In the genomic region with DNA sequence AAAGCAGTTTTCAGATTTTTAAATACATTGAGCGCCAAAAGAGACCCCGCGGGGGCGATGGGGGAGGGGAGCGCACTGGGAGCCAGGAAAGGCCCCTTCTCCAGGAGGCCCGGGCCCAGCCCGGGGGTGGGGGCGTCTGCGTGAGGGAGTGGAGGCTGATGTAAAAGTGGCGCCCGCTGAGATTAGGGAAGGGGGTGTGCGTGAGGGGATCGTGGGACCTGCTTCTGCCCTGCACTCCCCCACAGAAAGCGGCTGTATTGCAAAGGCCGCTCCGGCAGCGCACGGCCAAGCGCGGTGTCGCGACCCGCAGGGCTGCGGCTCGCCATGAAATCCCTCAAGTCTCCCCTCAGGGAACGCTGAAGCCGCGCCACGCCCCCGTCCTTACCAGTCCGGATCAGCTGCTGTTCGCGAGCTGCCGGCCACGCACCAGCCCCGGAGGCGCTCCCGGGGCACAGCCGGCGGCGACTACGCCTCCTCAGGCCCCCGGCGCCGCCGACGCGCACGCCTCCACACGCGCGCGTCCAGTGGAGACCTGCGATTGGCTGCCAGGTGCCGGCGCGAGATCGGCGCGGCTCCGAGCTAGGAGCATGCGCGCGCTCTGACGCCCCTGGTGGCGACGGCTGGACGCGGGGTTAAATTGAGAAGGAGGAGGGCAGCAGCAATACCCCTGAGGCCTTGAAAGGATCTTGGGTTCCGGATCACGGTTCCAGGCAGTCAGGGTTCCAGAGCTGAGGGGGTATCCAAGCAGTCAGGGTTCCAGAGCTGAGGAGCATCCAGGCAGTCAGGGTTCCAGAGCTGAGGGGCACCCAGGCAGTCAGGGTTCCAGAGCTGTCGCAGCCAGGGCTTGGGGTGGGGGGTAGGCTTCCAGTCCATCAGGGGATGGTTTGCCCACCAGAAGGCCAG, we compare ENCODE assay signal across 8 cellular contexts. TPM values are rescaled to one million over a fixed set of nuclear protein-coding genes. Genes with fewer than 3 reads are reported as not detected.
A peak's percentile ranks its signal among the peaks of the same experiment; 100 is the strongest.
DNase-seq lines count a peak whose midpoint lies in the region; ATAC-seq and TF ChIP-seq lines count a peak whose summit lies in the region.

A gene with protein sequence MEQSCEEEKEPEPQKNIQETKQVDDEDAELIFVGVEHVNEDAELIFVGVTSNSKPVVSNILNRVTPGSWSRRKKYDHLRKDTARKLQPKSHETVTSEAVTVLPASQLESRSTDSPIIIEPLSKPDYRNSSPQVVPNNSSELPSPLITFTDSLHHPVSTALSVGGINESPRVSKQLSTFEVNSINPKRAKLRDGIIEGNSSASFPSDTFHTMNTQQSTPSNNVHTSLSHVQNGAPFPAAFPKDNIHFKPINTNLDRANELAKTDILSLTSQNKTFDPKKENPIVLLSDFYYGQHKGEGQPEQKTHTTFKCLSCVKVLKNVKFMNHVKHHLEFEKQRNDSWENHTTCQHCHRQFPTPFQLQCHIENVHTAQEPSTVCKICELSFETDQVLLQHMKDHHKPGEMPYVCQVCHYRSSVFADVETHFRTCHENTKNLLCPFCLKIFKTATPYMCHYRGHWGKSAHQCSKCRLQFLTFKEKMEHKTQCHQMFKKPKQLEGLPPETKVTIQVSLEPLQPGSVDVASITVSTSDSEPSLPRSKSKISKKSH (minus strand): TSS at position 469 of the 903 bp plus-strand sequence. CDS start 19,344 bp downstream, outside the sequence.

- peak; percentile 8 for TF ChIP-seq RAD21 in neural cell (conservative IDR thresholded peaks at IDR 0.05)

- no peaks in the 10 kb centered on the region for H3F3A ChIP-seq in neural cell (ENCODE audit: insufficient read depth, low read length, poor library complexity, severe bottlenecking)

- peak within 1 kb of the TSS; percentile 62 for H2AFZ ChIP-seq in OCI-LY7 (ENCODE audit: low read length)
- H2AFZ ChIP-seq in neural cell (ENCODE audit: low read depth, low read length) = peak within 1 kb of the TSS; percentile 93

- peak within 1 kb of the TSS; percentile 77 for H3K4me3 ChIP-seq in OCI-LY7 (ENCODE audit: low read depth, low read length, poor library complexity, severe bottlenecking)
- peak within 1 kb of the TSS; percentile 91 for H3K4me3 ChIP-seq in neural cell (ENCODE audit: low read length)

- peak; percentile 82 for TF ChIP-seq CTCF in OCI-LY7 (conservative IDR thresholded peaks at IDR 0.05; ENCODE audit: low read length)
- TF ChIP-seq CTCF in neural cell (IDR thresholded peaks at IDR 0.05; ENCODE audit: poor library complexity, severe bottlenecking) = peak; percentile 98

- H3K36me3 ChIP-seq in OCI-LY7 (ENCODE audit: insufficient read depth, low read length) (peaks cover 36% of the 10 kb centered on the region), neural cell (ENCODE audit: insufficient read depth, low read length) (peaks cover 4% of the 10 kb centered on the region)

- H3K4me1 ChIP-seq in OCI-LY7 (ENCODE audit: insufficient read depth, low read length, poor library complexity, severe bottlenecking) = peaks cover 4% of the 10 kb centered on the region

- peaks cover 11% of the 10 kb centered on the region; the same call in 1 of the 2 replicates for H3K9me3 ChIP-seq in OCI-LY7 (ENCODE audit: low read length)
- no peaks in the 10 kb centered on the region for H3K9me3 ChIP-seq in neural cell (ENCODE audit: low read length)

- H3K79me2 ChIP-seq in OCI-LY7 (ENCODE audit: insufficient read depth, low read depth, low read length) (peaks cover 7% of the 10 kb centered on the region; the same call in 1 of the 2 replicates), neural cell (replicated peaks; ENCODE audit: insufficient read depth, low read length) (peaks cover 15% of the 10 kb centered on the region)

- peaks cover 4 to 8% of the 10 kb centered on the region in 2 donors for H3K9me3 Mint-ChIP-seq in stimulated activated naive CD8-positive, alpha-beta T cell treated with anti-CD3 and anti-CD28 coated beads, Interleukin-15, amount 100 ng/mL, for 72 hours

- H3K9me2 ChIP-seq in OCI-LY7 (ENCODE audit: insufficient read depth, low read length) = no peaks in the 10 kb centered on the region
- H3K9me2 ChIP-seq in neural cell (ENCODE audit: insufficient read depth, low read length) = no peaks in the 10 kb centered on the region

- H3K27me3 Mint-ChIP-seq in stimulated activated naive CD8-positive, alpha-beta T cell treated with anti-CD3 and anti-CD28 coated beads, Interleukin-15, amount 100 ng/mL, for 72 hours = peaks cover 10% of the 10 kb centered on the region

- CTCF ChIA-PET in OCI-LY7 (lab: Charles Lee; ENCODE audit: unreplicated experiment) = no interaction called here

- no peaks in the 10 kb centered on the region for H3K27me3 ChIP-seq in neural cell (ENCODE audit: insufficient read depth, low read depth, low read length)

- peak; percentile 42 for TF ChIP-seq EP300 in neural cell (conservative IDR thresholded peaks at IDR 0.05; ENCODE audit: poor library complexity, severe bottlenecking)

- peak within 1 kb of the TSS; percentile 86 to 90 for H3K27ac Mint-ChIP-seq in stimulated activated naive CD8-positive, alpha-beta T cell treated with anti-CD3 and anti-CD28 coated beads, Interleukin-15, amount 100 ng/mL, for 72 hours

- H3K9ac ChIP-seq in neural cell (ENCODE audit: low read length) = peak within 1 kb of the TSS; percentile 80

- peaks cover 20% of the 10 kb centered on the region for H3K4me1 Mint-ChIP-seq in stimulated activated naive CD8-positive, alpha-beta T cell treated with anti-CD3 and anti-CD28 coated beads, Interleukin-15, amount 100 ng/mL, for 72 hours

- peak within 1 kb of the TSS; percentile 81 to 89 for H3K4me3 Mint-ChIP-seq in stimulated activated naive CD8-positive, alpha-beta T cell treated with anti-CD3 and anti-CD28 coated beads, Interleukin-15, amount 100 ng/mL, for 72 hours

- intact Hi-C loops in OCI-LY7 (cut with micrococcal nuclease; ENCODE audit: unreplicated experiment) = loop anchor here (10.0 kb wide), 1 partner anchor 774 kb away; a partner anchor contains a TSS

- ATAC-seq in GM19372 (IDR thresholded peaks at IDR 0.05; ENCODE audit: low read depth, unreplicated experiment) = peak; percentile 92
- ATAC-seq in stimulated activated naive CD8-positive, alpha-beta T cell treated with anti-CD3 and anti-CD28 coated beads, Interleukin-15, amount 100 ng/mL, for 72 hours = peak; percentile 99

- no TSS peak for BruUV-seq in OCI-LY7 (replicated peaks; lab: Mats Ljungman, UMichigan)

- POLR2A ChIA-PET in OCI-LY7 (lab: Charles Lee) = interaction anchor here (0.7 to 1.2 kb wide), 3 partner anchors 12 to 55 kb away, joined by 3 to 6 read pairs (median 4); a partner anchor contains a TSS

- H4K20me1 ChIP-seq in OCI-LY7 (ENCODE audit: insufficient read depth, low read length) = no peaks in the 10 kb centered on the region
- H4K20me1 ChIP-seq in neural cell (ENCODE audit: insufficient read depth) = no peaks in the 10 kb centered on the region

- peak; percentile 79 for DNase-seq in CD1c-positive myeloid dendritic cell (ENCODE audit: extremely low spot score)
- peak; percentile 14 for DNase-seq in HS-27A (ENCODE audit: low read depth)
- peak; percentile 94 for DNase-seq in OCI-LY7 (ENCODE audit: low spot score)
- DNase-seq in activated T-cell treated with anti-CD3 and anti-CD28 coated beads, Interleukin-2, amount 50 U/mL, for 48 hours = peak; percentile 90 to 92
- peak; percentile 73 for DNase-seq in fibroblast of peridontal ligament (ENCODE audit: extremely low read depth)
- DNase-seq in stimulated activated naive CD8-positive, alpha-beta T cell treated with anti-CD3 and anti-CD28 coated beads, Interleukin-15, amount 100 ng/mL, for 72 hours = peak; percentile 89 to 91

- peak within 1 kb of the TSS; percentile 83 for H3K4me2 ChIP-seq in OCI-LY7 (ENCODE audit: low read length)
- peak within 1 kb of the TSS; percentile 94 for H3K4me2 ChIP-seq in neural cell (ENCODE audit: low read length)

- no peak within 1 kb of the TSS for H3K27ac ChIP-seq in OCI-LY7 (ENCODE audit: low read depth, low read length, poor library complexity, severe bottlenecking)
- H3K27ac ChIP-seq in neural cell (ENCODE audit: low read length) = peak within 1 kb of the TSS; percentile 62

TF ChIP-seq in neural cell, 6 proteins besides CTCF, POLR2A, EP300 and RAD21:
- peak; percentile 63 for TF ChIP-seq TAF1 (IDR thresholded peaks at IDR 0.05; ENCODE audit: low read depth)
- peak; percentile 87 for TF ChIP-seq POLR2AphosphoS5 (IDR thresholded peaks at IDR 0.05)
- no peak for TF ChIP-seq EZH2 (IDR thresholded peaks at IDR 0.05; ENCODE audit: borderline replicate concordance, insufficient read depth, low read length, poor library complexity, severe bottlenecking)
- TF ChIP-seq SMC3 (conservative IDR thresholded peaks at IDR 0.05; ENCODE audit: poor library complexity) = peak; percentile 30
- TF ChIP-seq MXI1 (conservative IDR thresholded peaks at IDR 0.05; ENCODE audit: poor library complexity, severe bottlenecking) = peak; percentile 92
- TF ChIP-seq, protein P1, sequence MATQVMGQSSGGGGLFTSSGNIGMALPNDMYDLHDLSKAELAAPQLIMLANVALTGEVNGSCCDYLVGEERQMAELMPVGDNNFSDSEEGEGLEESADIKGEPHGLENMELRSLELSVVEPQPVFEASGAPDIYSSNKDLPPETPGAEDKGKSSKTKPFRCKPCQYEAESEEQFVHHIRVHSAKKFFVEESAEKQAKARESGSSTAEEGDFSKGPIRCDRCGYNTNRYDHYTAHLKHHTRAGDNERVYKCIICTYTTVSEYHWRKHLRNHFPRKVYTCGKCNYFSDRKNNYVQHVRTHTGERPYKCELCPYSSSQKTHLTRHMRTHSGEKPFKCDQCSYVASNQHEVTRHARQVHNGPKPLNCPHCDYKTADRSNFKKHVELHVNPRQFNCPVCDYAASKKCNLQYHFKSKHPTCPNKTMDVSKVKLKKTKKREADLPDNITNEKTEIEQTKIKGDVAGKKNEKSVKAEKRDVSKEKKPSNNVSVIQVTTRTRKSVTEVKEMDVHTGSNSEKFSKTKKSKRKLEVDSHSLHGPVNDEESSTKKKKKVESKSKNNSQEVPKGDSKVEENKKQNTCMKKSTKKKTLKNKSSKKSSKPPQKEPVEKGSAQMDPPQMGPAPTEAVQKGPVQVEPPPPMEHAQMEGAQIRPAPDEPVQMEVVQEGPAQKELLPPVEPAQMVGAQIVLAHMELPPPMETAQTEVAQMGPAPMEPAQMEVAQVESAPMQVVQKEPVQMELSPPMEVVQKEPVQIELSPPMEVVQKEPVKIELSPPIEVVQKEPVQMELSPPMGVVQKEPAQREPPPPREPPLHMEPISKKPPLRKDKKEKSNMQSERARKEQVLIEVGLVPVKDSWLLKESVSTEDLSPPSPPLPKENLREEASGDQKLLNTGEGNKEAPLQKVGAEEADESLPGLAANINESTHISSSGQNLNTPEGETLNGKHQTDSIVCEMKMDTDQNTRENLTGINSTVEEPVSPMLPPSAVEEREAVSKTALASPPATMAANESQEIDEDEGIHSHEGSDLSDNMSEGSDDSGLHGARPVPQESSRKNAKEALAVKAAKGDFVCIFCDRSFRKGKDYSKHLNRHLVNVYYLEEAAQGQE (IDR thresholded peaks at IDR 0.05; ENCODE audit: borderline replicate concordance) = peak; percentile 43

RNA-seq across cellular contexts. Expression of the gene that starts here (rescaled TPM):
- total RNA-seq in OCI-LY7 (2014; rRNA removed; shearing (Covaris generic)) = 2.9 and 3.4 TPM in 2 replicates
- 5.1 and 5.3 TPM in 2 replicates for total RNA-seq in OCI-LY7 (2022)
- 0.98 and 2.3 TPM in 2 replicates for polyA plus RNA-seq in neural cell
- polyA minus RNA-seq in neural cell = 12.2 and 14.8 TPM in 2 replicates

Comparison
In these comparisons a context has a peak if more than half of its experiments do, and no peak if none do; other contexts are left out.
1. DNase-seq: peak in every context shown above with its lines; median percentile 94 in OCI-LY7; 91 in activated T-cell treated with anti-CD3 and anti-CD28 coated beads, Interleukin-2, amount 50 U/mL, for 48 hours; 90 in stimulated activated naive CD8-positive, alpha-beta T cell treated with anti-CD3 and anti-CD28 coated beads, Interleukin-15, amount 100 ng/mL, for 72 hours; 79 in CD1c-positive myeloid dendritic cell; 73 in fibroblast of peridontal ligament; 14 in HS-27A.